Comparison of ENCODE assay signal across 25 cellular contexts in the genomic region with DNA sequence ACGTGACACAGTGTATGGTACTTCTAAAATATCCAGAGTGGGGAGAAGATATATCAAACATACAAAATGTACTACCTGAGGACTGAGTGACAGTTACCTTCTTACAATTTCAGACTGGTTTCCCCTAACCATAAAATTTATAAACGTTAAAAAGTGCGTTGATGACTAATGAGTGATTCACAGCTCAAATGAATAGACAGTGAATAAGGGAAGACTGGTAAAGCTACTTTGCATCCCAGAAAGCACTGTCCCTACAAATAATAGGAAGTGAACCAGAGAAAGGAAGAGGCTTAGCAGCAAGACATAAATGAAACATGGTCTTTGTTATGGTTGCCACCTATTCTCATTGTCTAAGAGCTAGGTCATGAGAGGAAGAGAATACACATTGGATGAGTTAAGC.
DNase-seq lines count a peak whose midpoint lies in the region; ATAC-seq and TF ChIP-seq lines count a peak whose summit lies in the region.
"Had no signal": no experiment of that assay in that cellular context is flagged by ENCODE, and none has a peak within 500 bp of the region (broad histone marks: within the 10 kb centered on the region; RNA-seq: fewer than 3 reads in every experiment).

No MANE protein-coding gene starts in this region.

- DNase-seq in A172 (ENCODE audit: low spot score) (peak; percentile 40), HCEC 1CT (peak; percentile 22), RWPE1 (ENCODE audit: low spot score) (peak; percentile 53), foreskin keratinocyte (peak; percentile 71 to 81), cerebellum (ENCODE audit: low spot score) (no peak), nucleus accumbens (lab: John Stamatoyannopoulos, UW) (no peak), UCSD-AML1 (lab: John Stamatoyannopoulos, UW; ENCODE audit: unreplicated experiment) (no peak)
- DNase-seq in stimulated activated CD4-positive, alpha-beta T cell treated with anti-CD3 and anti-CD28 coated beads, Interleukin-15, amount 100 ng/mL, for 24 hours, result no peak
- DNase-seq: activated CD4-positive, alpha-beta memory T cell treated with anti-CD3 and anti-CD28 coated beads for 36 hours; activated CD8-positive, alpha-beta memory T cell treated with anti-CD3 and anti-CD28 coated beads, Interleukin-2, amount 50 U/mL, for 48 hours; aorta; left ventricle myocardium superior; midbrain; natural killer cell; NCI-H1105 treated with DMSO at 0.1 percent for 48 hours; NCI-H2081; NCI-H510A treated with DMSO at 0.1 percent for 48 hours; ovary; stimulated activated CD4-positive, alpha-beta T cell treated with anti-CD3 and anti-CD28 coated beads, Interleukin-4, amount 100 ng/mL, for 24 hours; stimulated activated naive CD4-positive, alpha-beta T cell; testis had no signal

- TF ChIP-seq CTCF in RWPE1 (conservative IDR thresholded peaks at IDR 0.05; ENCODE audit: low read depth), result no peak
- TF ChIP-seq CTCF in foreskin keratinocyte (conservative IDR thresholded peaks at IDR 0.05), result no peak

- POLR2A ChIA-PET in RWPE1 (lab: Yijun Ruan, JAX; ENCODE audit: low non-redundant PET), result no interaction called here

- peaks cover 14% of the 10 kb centered on the region for H3K4me1 ChIP-seq in foreskin keratinocyte
- H3K4me1 ChIP-seq: right atrium auricular region, testis, vagina had no signal

- no peaks in the 10 kb centered on the region for H3K27me3 ChIP-seq in foreskin keratinocyte
- H3K27me3 ChIP-seq: ovary, right atrium auricular region, testis, vagina had no signal

- H3K27ac ChIP-seq in RWPE1 (no peak overlapping the region), foreskin keratinocyte (no peak overlapping the region)
- H3K27ac ChIP-seq: epithelial cell of prostate, ovary, right atrium auricular region, testis, vagina had no signal

- ATAC-seq in foreskin keratinocyte, result peak; percentile 99
- ATAC-seq: activated T-helper 17 cell treated with anti-CD3 and anti-CD28 coated beads, Interleukin-2, amount 50 U/mL, for 72 hours; left ventricle myocardium superior; natural killer cell had no signal

- CTCF ChIA-PET in RWPE1 (lab: Yijun Ruan, JAX), result interaction anchor here (1.0 kb wide), 1 partner anchor 13 kb away, joined by 5 read pairs; no protein-coding TSS in a partner anchor

Comparison
In these comparisons a context has a peak if more than half of its experiments do, and no peak if none do; other contexts are left out.
1. DNase-seq: peak in A172 (single experiment), HCEC 1CT (single experiment), RWPE1 (single experiment) and foreskin keratinocyte (2 of 2); none in cerebellum (single experiment), stimulated activated CD4-positive, alpha-beta T cell treated with anti-CD3 and anti-CD28 coated beads, Interleukin-15, amount 100 ng/mL, for 24 hours (single experiment), nucleus accumbens (0 of 56) and UCSD-AML1 (single experiment).